8 cellular contexts compared by ENCODE assay signal in genomic region chr1:35268282-35269189, GRCh38. TPM values are rescaled to one million over a fixed set of nuclear protein-coding genes. Genes with fewer than 3 reads are reported as not detected.
DNase-seq lines count a peak whose midpoint lies in the region; ATAC-seq and TF ChIP-seq lines count a peak whose summit lies in the region.

Gene ZMYM4 (plus strand): TSS chr1:35268709. CDS start chr1:35269047, 338 bp downstream.

- peaks cover 48% of the 10 kb centered on the region for H3K4me1 ChIP-seq in left ventricle myocardium inferior

- peak within 1 kb of the TSS; percentile 95 for H3K4me3 ChIP-seq in left ventricle myocardium inferior

- peak within 1 kb of the TSS; percentile 83 for H3K27ac Mint-ChIP-seq in T-helper 1 cell treated with Interleukin-12 subunit alpha and Interleukin-12 subunit beta and Interleukin-4 antibody, amounts not matched to agents 30 μg/mL and 1 μg/mL, for 36 hours
- peak within 1 kb of the TSS; percentile 96 for H3K27ac Mint-ChIP-seq in progenitor cell of endocrine pancreas

- peak; percentile 88 for ATAC-seq in HG02763 (IDR thresholded peaks at IDR 0.05; ENCODE audit: unreplicated experiment)

- peak within 1 kb of the TSS; percentile 85 for H3K4me3 Mint-ChIP-seq in T-helper 1 cell treated with Interleukin-12 subunit alpha and Interleukin-12 subunit beta and Interleukin-4 antibody, amounts not matched to agents 30 μg/mL and 1 μg/mL, for 36 hours
- H3K4me3 Mint-ChIP-seq in progenitor cell of endocrine pancreas (ENCODE audit: low read depth): peak within 1 kb of the TSS; percentile 81

- TF ChIP-seq CTCF in GM12872 (IDR thresholded peaks at IDR 0.05; ENCODE audit: insufficient read depth, low read depth, low read length) (0 out of 3 replicates have a peak, but pooled peaks have one; percentile 13), left ventricle myocardium inferior (IDR thresholded peaks at IDR 0.05; ENCODE audit: borderline replicate concordance) (peak; percentile 13), progenitor cell of endocrine pancreas (IDR thresholded peaks at IDR 0.05; ENCODE audit: unreplicated experiment) (no peak)

- H3K9me3 ChIP-seq in left ventricle myocardium inferior (replicated peaks): no peaks in the 10 kb centered on the region

- H3K27me3 ChIP-seq in left ventricle myocardium inferior (ENCODE audit: low read depth): no peaks in the 10 kb centered on the region

- peaks cover 11% of the 10 kb centered on the region for H3K27me3 Mint-ChIP-seq in T-helper 1 cell treated with Interleukin-12 subunit alpha and Interleukin-12 subunit beta and Interleukin-4 antibody, amounts not matched to agents 30 μg/mL and 1 μg/mL, for 36 hours (ENCODE audit: low read depth)
- H3K27me3 Mint-ChIP-seq in progenitor cell of endocrine pancreas: peaks cover 4% of the 10 kb centered on the region

- H3K36me3 ChIP-seq in left ventricle myocardium inferior: no peaks in the 10 kb centered on the region

- peaks cover under 1% of the 10 kb centered on the region for H3K36me3 Mint-ChIP-seq in T-helper 1 cell treated with Interleukin-12 subunit alpha and Interleukin-12 subunit beta and Interleukin-4 antibody, amounts not matched to agents 30 μg/mL and 1 μg/mL, for 36 hours (ENCODE audit: low read depth)
- H3K36me3 Mint-ChIP-seq in progenitor cell of endocrine pancreas (ENCODE audit: insufficient read depth): peaks cover 7% of the 10 kb centered on the region

- H3K4me1 Mint-ChIP-seq in T-helper 1 cell treated with Interleukin-12 subunit alpha and Interleukin-12 subunit beta and Interleukin-4 antibody, amounts not matched to agents 30 μg/mL and 1 μg/mL, for 36 hours (ENCODE audit: low read depth): peaks cover 37% of the 10 kb centered on the region
- H3K4me1 Mint-ChIP-seq in progenitor cell of endocrine pancreas (ENCODE audit: low read depth): peaks cover 10% of the 10 kb centered on the region

- H3K27ac ChIP-seq in left ventricle myocardium inferior (replicated peaks): peak within 1 kb of the TSS; percentile 92

- DNase-seq in NCI-H1436 treated with DMSO at 0.1 percent for 48 hours (lab: John Stamatoyannopoulos, UW) (peak; percentile 68), amniotic stem cell (lab: John Stamatoyannopoulos, UW) (peak; percentile 89), left ventricle myocardium inferior (peak; percentile 94), progenitor cell of endocrine pancreas (ENCODE audit: low spot score, unreplicated experiment) (peak; percentile 82), ureter (ENCODE audit: low spot score) (peak; percentile 92)

- no peaks in the 10 kb centered on the region for H3K9me3 Mint-ChIP-seq in T-helper 1 cell treated with Interleukin-12 subunit alpha and Interleukin-12 subunit beta and Interleukin-4 antibody, amounts not matched to agents 30 μg/mL and 1 μg/mL, for 36 hours
- peaks cover 3% of the 10 kb centered on the region for H3K9me3 Mint-ChIP-seq in progenitor cell of endocrine pancreas (ENCODE audit: low read depth)

- intact Hi-C loops in left ventricle myocardium inferior (cut with micrococcal nuclease): no loop called here

RNA-seq across cellular contexts. Expression of gene ZMYM4, which starts in this region (rescaled TPM):
- total RNA-seq in left ventricle myocardium inferior: 32.6 TPM
- 95.8 and 103 TPM in 2 replicates for total RNA-seq in progenitor cell of endocrine pancreas
- 68.4 TPM for total RNA-seq in ureter

Comparison
In these comparisons a context has a peak if more than half of its experiments do, and no peak if none do; other contexts are left out.
1. Peak in every context shown above with its lines: DNase-seq, ATAC-seq, H3K4me3 ChIP-seq and H3K27ac ChIP-seq.